20 cellular contexts compared by ENCODE assay signal in the genomic region with DNA sequence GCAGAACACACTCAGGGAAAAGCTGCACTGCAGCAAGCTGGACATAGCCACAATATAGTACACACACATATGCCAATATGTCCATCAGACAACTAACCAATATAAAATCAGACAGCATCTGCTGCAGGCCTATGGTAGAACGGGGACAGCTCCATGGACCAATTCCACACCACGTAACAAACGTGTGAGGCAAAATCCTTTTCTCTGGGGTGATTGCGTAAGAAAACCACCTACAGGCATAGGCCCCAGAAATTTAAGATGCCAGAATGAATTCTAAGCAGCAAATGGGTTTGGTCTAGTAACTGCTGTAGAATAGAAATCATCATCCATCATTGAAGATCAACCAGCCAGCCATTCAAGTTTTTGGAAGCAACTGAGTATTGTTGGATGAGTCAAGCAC.
DNase-seq lines count a peak whose midpoint lies in the region; ATAC-seq, FAIRE-seq and TF ChIP-seq lines count a peak whose summit lies in the region.
"Had no signal": no experiment of that assay in that cellular context is flagged by ENCODE, and none has a peak within 500 bp of the region (broad histone marks: within the 10 kb centered on the region; RNA-seq: fewer than 3 reads in every experiment).

No MANE protein-coding gene starts in this region.

- DNase-seq in HepG2 (ENCODE audit: low spot score) (no peak), right lobe of liver (no peak), H1 (ENCODE audit: low read depth in 1 of 2, low spot score in 2 of 2) (no peak), NCI-H2081 (lab: John Stamatoyannopoulos, UW) (no peak), T1000 (lab: John Stamatoyannopoulos, UW) (no peak)
- DNase-seq: AML-193; Calu3; CD4-positive, alpha-beta T cell; CD8-positive, alpha-beta T cell; DMS79 treated with DMSO at 0.1 percent for 48 hours; GF-D8 had no signal

- H3K9me3 ChIP-seq in HepG2 (ENCODE audit: low read length) (no peaks in the 10 kb centered on the region), right lobe of liver (no peaks in the 10 kb centered on the region), H1 (ENCODE audit: insufficient read depth in 2 of 2, low read depth in 1 of 2, low read length in 1 of 2) (no peaks in the 10 kb centered on the region)
- H3K9me3 ChIP-seq: A549; BLaER1 treated with 17β-estradiol and CSF1 and Interleukin-3, amounts not matched to agents 10 nM and 100 nM; Caco-2 had no signal

- H3K27me3 ChIP-seq in HepG2 (ENCODE audit: control insufficient read depth in 1 of 2, insufficient read depth in 2 of 2, low read length in 2 of 2) = no peaks in the 10 kb centered on the region
- no peaks in the 10 kb centered on the region for H3K27me3 ChIP-seq in right lobe of liver
- H3K27me3 ChIP-seq in H1 (replicated peaks in 1 of 4; ENCODE audit: control insufficient read depth in 3 of 4, extremely low read depth in 1 of 4, insufficient read depth in 3 of 4, low read length in 3 of 4) = no peaks in the 10 kb centered on the region; a peak in 1 of 7 replicates
- H3K27me3 ChIP-seq: BLaER1 treated with 17β-estradiol and CSF1 and Interleukin-3, amounts not matched to agents 10 nM and 100 nM had no signal

- TF ChIP-seq POLR2A in HepG2 (IDR thresholded peaks at IDR 0.05; ENCODE audit: insufficient read depth in 1 of 2, low read depth in 2 of 2, low read length in 2 of 2) = no peak
- no peak for TF ChIP-seq POLR2A in right lobe of liver (IDR thresholded peaks at IDR 0.05)
- no peak for TF ChIP-seq POLR2A in H1 (IDR thresholded peaks at IDR 0.05; ENCODE audit: control extremely low read depth in 1 of 2, low read depth in 2 of 2, low read length in 2 of 2)

- no peaks in the 10 kb centered on the region for H4K20me1 ChIP-seq in HepG2 (ENCODE audit: insufficient read depth, low read length)
- H4K20me1 ChIP-seq in H1 (replicated peaks in 1 of 2; ENCODE audit: control insufficient read depth in 1 of 2, insufficient read depth in 2 of 2, low read length in 2 of 2) = no peaks in the 10 kb centered on the region
- H4K20me1 ChIP-seq: BLaER1 treated with 17β-estradiol and CSF1 and Interleukin-3, amounts not matched to agents 10 nM and 100 nM had no signal

- no peaks in the 10 kb centered on the region for H3K23me2 ChIP-seq in H1 (ENCODE audit: low read depth, low read length)

- no peak overlapping the region for H2BK120ac ChIP-seq in H1 (replicated peaks; ENCODE audit: low read depth, low read length)

- TF ChIP-seq EP300 in HepG2 (IDR thresholded peaks at IDR 0.05; ENCODE audit: low read depth in 2 of 2, low read length in 2 of 2) (no peak), HepG2 (CRISPR knock-in tag; IDR thresholded peaks at IDR 0.05; ENCODE audit: borderline replicate concordance) (no peak), H1 (IDR thresholded peaks at IDR 0.05; ENCODE audit: borderline replicate concordance in 1 of 2, low read depth in 2 of 2, low read length in 2 of 2) (no peak)

- no peak overlapping the region for H3K9ac ChIP-seq in HepG2 (ENCODE audit: insufficient read depth, low read depth, low read length)
- no peak overlapping the region for H3K9ac ChIP-seq in H1 (replicated peaks in 1 of 4; ENCODE audit: extremely low read depth in 1 of 4, low read depth in 3 of 4, low read length in 3 of 4)
- H3K9ac ChIP-seq: BLaER1 treated with 17β-estradiol and CSF1 and Interleukin-3, amounts not matched to agents 10 nM and 100 nM had no signal

- H4K91ac ChIP-seq in H1 (replicated peaks; ENCODE audit: insufficient read length, low read length) = no peak overlapping the region

- H3K36me3 ChIP-seq in HepG2 (replicated peaks in 1 of 2; ENCODE audit: control insufficient read depth in 1 of 2, insufficient read depth in 2 of 2, low read length in 2 of 2) (no peaks in the 10 kb centered on the region), right lobe of liver (no peaks in the 10 kb centered on the region), H1 (ENCODE audit: control insufficient read depth in 2 of 4, insufficient read depth in 4 of 4, low read length in 3 of 4) (no peaks in the 10 kb centered on the region)
- H3K36me3 ChIP-seq: BLaER1 treated with 17β-estradiol and CSF1 and Interleukin-3, amounts not matched to agents 10 nM and 100 nM had no signal

- H2BK5ac ChIP-seq in H1 (ENCODE audit: low read depth, low read length) = no peak overlapping the region

- H3K4me1 ChIP-seq in HepG2 (ENCODE audit: insufficient read depth, low read length) = no peaks in the 10 kb centered on the region
- H3K4me1 ChIP-seq in right lobe of liver = no peaks in the 10 kb centered on the region
- peaks cover 0 to 4% (median 0%) of the 10 kb centered on the region in 4 experiments; a peak in 1 of 7 replicates for H3K4me1 ChIP-seq in H1 (replicated peaks in 1 of 4; ENCODE audit: control insufficient read depth in 3 of 4, insufficient read depth in 4 of 4, low read length in 3 of 4)
- H3K4me1 ChIP-seq: A549; BLaER1 treated with 17β-estradiol and CSF1 and Interleukin-3, amounts not matched to agents 10 nM and 100 nM had no signal

- CTCF ChIA-PET in HepG2 (lab: Yijun Ruan, JAX; ENCODE audit: low intra/inter-chr PET ratio, low total read pairs) (no interaction called here), H1 (lab: Charles Lee; ENCODE audit: partially characterized antibody) (interaction anchor here (0.6 to 1.4 kb wide), 3 partner anchors 9 to 43 kb away, joined by 3 to 4 read pairs (median 4); no protein-coding TSS in a partner anchor)

- no peak for FAIRE-seq in HepG2 (lab: Jason Lieb, UNC)
- no peak for FAIRE-seq in H1 (lab: Jason Lieb, UNC)
- FAIRE-seq: A549, D721Med, G401.6, GM12891, GM19239 had no signal

- no peak overlapping the region for H3K27ac ChIP-seq in HepG2 (ENCODE audit: extremely low read length, insufficient read depth, low read length)
- H3K27ac ChIP-seq in right lobe of liver = no peak overlapping the region
- H3K27ac ChIP-seq in H1 (ENCODE audit: low read depth, low read length) = no peak overlapping the region
- H3K27ac ChIP-seq: 22Rv1; A549; BLaER1 treated with 17β-estradiol and CSF1 and Interleukin-3, amounts not matched to agents 10 nM and 100 nM; C4-2B had no signal

- no peak overlapping the region for H2BK20ac ChIP-seq in H1 (ENCODE audit: low read length)

- no peak overlapping the region for H3K18ac ChIP-seq in H1 (ENCODE audit: extremely low read depth, low read length)

- 24% methylated on average over 3 of the region's 4 CpGs for WGBS in HepG2 (ENCODE audit: low lambda C conversion rate)
- WGBS in right lobe of liver (ENCODE audit: insufficient coverage, low coverage, low lambda C conversion rate, missing lambda C conversion rate) = 48% methylated on average over 4 of the region's 4 CpGs
- WGBS in H1 (ENCODE audit: extremely low coverage in 1 of 2, insufficient coverage in 1 of 2, insufficient read length in 1 of 2, insufficient replicate concordance in 2 of 2, low coverage in 1 of 2, low lambda C conversion rate in 2 of 2, missing lambda C conversion rate in 1 of 2), 2 experiments = 89% methylated on average over 4 of the region's 4 CpGs; no CpG with 5 or more reads in 1 of the 2 experiments

- no peaks in the 10 kb centered on the region for H3K79me1 ChIP-seq in H1 (ENCODE audit: low read depth, low read length)

- H4K5ac ChIP-seq in H1 (ENCODE audit: insufficient read length, low read depth, low read length) = no peak overlapping the region

- TF ChIP-seq RAD21 in HepG2 (CRISPR knock-in tag; IDR thresholded peaks at IDR 0.05) = no peak
- TF ChIP-seq RAD21 in H1 (IDR thresholded peaks at IDR 0.05 in 1 of 2, conservative IDR thresholded peaks at IDR 0.05 in 1 of 2; ENCODE audit: low read depth in 2 of 2, low read length in 2 of 2) = no peak

- H3K4me2 ChIP-seq in HepG2 (ENCODE audit: low read depth, low read length) (no peak overlapping the region), H1 (ENCODE audit: insufficient read depth in 1 of 2, low read depth in 2 of 2, low read length in 2 of 2) (no peak overlapping the region)
- H3K4me2 ChIP-seq: A549; BLaER1 treated with 17β-estradiol and CSF1 and Interleukin-3, amounts not matched to agents 10 nM and 100 nM had no signal

- H3K14ac ChIP-seq in H1 (ENCODE audit: insufficient read length) = no peak overlapping the region

- H2BK15ac ChIP-seq in H1 (ENCODE audit: low read length) = no peak overlapping the region

- no peak overlapping the region for H4K8ac ChIP-seq in H1 (ENCODE audit: extremely low read depth, insufficient read depth, low read length)

- ATAC-seq in HepG2 (no peak), right lobe of liver (no peak)
- ATAC-seq: A549; CD8-positive, alpha-beta T cell had no signal

- intact Hi-C loops in HepG2 (cut with micrococcal nuclease; ENCODE audit: unreplicated experiment) = no loop called here
- intact Hi-C loops in right lobe of liver (cut with DNase I) = no loop called here

- no peak overlapping the region for H2AFZ ChIP-seq in HepG2 (ENCODE audit: low read length)
- H2AFZ ChIP-seq in H1 (ENCODE audit: low read length) = peak overlapping the region; percentile 82; the same call in 1 of the 2 replicates

- no peak overlapping the region for H3K56ac ChIP-seq in H1 (replicated peaks; ENCODE audit: insufficient read length, low read depth, low read length)

- POLR2A ChIA-PET in HepG2 (lab: Yijun Ruan, JAX) (no interaction called here), H1 (lab: Charles Lee; ENCODE audit: partially characterized antibody) (no interaction called here)

- no peak overlapping the region for H2AK5ac ChIP-seq in H1 (ENCODE audit: low read depth, low read length)

- H3K79me2 ChIP-seq in HepG2 (ENCODE audit: insufficient read depth, low read length) (no peaks in the 10 kb centered on the region), H1 (ENCODE audit: control insufficient read depth in 1 of 2, insufficient read depth in 2 of 2, low read length in 2 of 2) (no peaks in the 10 kb centered on the region)

- BruUV-seq in HepG2 (replicated peaks; lab: Mats Ljungman, UMichigan) = no TSS peak

- H3K23ac ChIP-seq in H1 (ENCODE audit: insufficient read length) = no peak overlapping the region

- H3K4me3 ChIP-seq in HepG2 (replicated peaks in 1 of 3; ENCODE audit: insufficient read depth in 1 of 3, low read depth in 2 of 3, low read length in 3 of 3) (no peak overlapping the region), right lobe of liver (no peak overlapping the region), H1 (ENCODE audit: extremely low read depth in 1 of 4, insufficient read depth in 2 of 4, low read depth in 3 of 4, low read length in 4 of 4) (no peak overlapping the region)
- H3K4me3 ChIP-seq: A549; BLaER1 treated with 17β-estradiol and CSF1 and Interleukin-3, amounts not matched to agents 10 nM and 100 nM had no signal

- TF ChIP-seq CTCF in HepG2 (CRISPR knock-in tag; IDR thresholded peaks at IDR 0.05) (no peak), right lobe of liver (IDR thresholded peaks at IDR 0.05) (no peak), H1 (IDR thresholded peaks at IDR 0.05; ENCODE audit: control extremely low read depth in 1 of 3, insufficient read depth in 1 of 3, low read depth in 1 of 3, low read length in 3 of 3) (no peak)

- H3K4ac ChIP-seq in H1 (replicated peaks; ENCODE audit: insufficient read length, low read depth, low read length) = no peak overlapping the region

- no peak overlapping the region for H2BK12ac ChIP-seq in H1 (ENCODE audit: low read depth, low read length)

- in situ Hi-C loops in HepG2 (cut with HindIII; ENCODE audit: extremely low pct_ligation_motif_present, low pct_unique_long_range_greater_than_20kb) = no loop called here

TF ChIP-seq in HepG2, 621 proteins besides CTCF, POLR2A, EP300 and RAD21 (continues in another document):
- TF ChIP-seq MYC (CRISPR knock-in tag; IDR thresholded peaks at IDR 0.05; ENCODE audit: borderline replicate concordance) = no peak

TF ChIP-seq in H1, 55 proteins besides CTCF, POLR2A, EP300 and RAD21 (continues in another document):
- TF ChIP-seq BCL11A (IDR thresholded peaks at IDR 0.05; ENCODE audit: low read depth in 2 of 2, low read length in 2 of 2) = no peak

Comparison
In these comparisons a context has a peak if more than half of its experiments do, and no peak if none do; other contexts are left out.
1. Of the 41 proteins assayed by ChIP-seq in both HepG2 and H1: peak only in HepG2: none; only in H1: none; in both: CEBPB; in neither: 40.